In genomic region chr3:12194669-12195161, GRCh38 we compare ENCODE assay signal across 8 cellular contexts. TPM values are rescaled to one million over a fixed set of nuclear protein-coding genes. Genes with fewer than 3 reads are reported as not detected.
DNase-seq lines count a peak whose midpoint lies in the region; ATAC-seq and TF ChIP-seq lines count a peak whose summit lies in the region.

No MANE protein-coding gene starts in this region.

- POLR2A ChIA-PET in activated B cell treated with CpG ODN at 0.5 μM for 24 hours (lab: Charles Lee) = no interaction called here

- H3K36me3 Mint-ChIP-seq in Calu3 (ENCODE audit: insufficient read depth, unreplicated experiment) (no peaks in the 10 kb centered on the region), activated B cell treated with CpG ODN at 0.5 μM for 24 hours (ENCODE audit: low read depth) (no peaks in the 10 kb centered on the region), memory B cell (no peaks in the 10 kb centered on the region)

- H3K4me3 ChIP-seq in prostate gland = no peak overlapping the region
- no peak overlapping the region for H3K4me3 ChIP-seq in effector memory CD4-positive, alpha-beta T cell (ENCODE audit: insufficient read depth, low read depth, low read length, poor library complexity, severe bottlenecking)

- H3K27me3 Mint-ChIP-seq in Calu3 (ENCODE audit: unreplicated experiment) (no peaks in the 10 kb centered on the region), activated B cell treated with CpG ODN at 0.5 μM for 24 hours (peaks cover 2% of the 10 kb centered on the region), memory B cell (no peaks in the 10 kb centered on the region)

- ATAC-seq in HG03280 (IDR thresholded peaks at IDR 0.05; ENCODE audit: unreplicated experiment) = peak; percentile 70
- peak; percentile 49 for ATAC-seq in activated B cell treated with CpG ODN at 0.5 μM for 24 hours (ENCODE audit: low read depth)
- peak; percentile 63 for ATAC-seq in memory B cell (ENCODE audit: low read depth)

- DNase-seq in Calu3 = peak; percentile 83
- peak; percentile 29 for DNase-seq in GM19240 (ENCODE audit: insufficient read length, low spot score)
- DNase-seq in activated B cell treated with CpG ODN at 0.5 μM for 24 hours = no peak
- DNase-seq in memory B cell (ENCODE audit: low spot score in 2 of 2) = no peak
- DNase-seq in prostate gland (ENCODE audit: low spot score) = no peak
- no peak for DNase-seq in effector memory CD4-positive, alpha-beta T cell
- DNase-seq in occipital lobe (lab: John Stamatoyannopoulos, UW) = no peak

- H3K4me3 Mint-ChIP-seq in Calu3 (ENCODE audit: low read depth, unreplicated experiment) = no peak overlapping the region
- H3K4me3 Mint-ChIP-seq in activated B cell treated with CpG ODN at 0.5 μM for 24 hours = no peak overlapping the region
- no peak overlapping the region for H3K4me3 Mint-ChIP-seq in memory B cell

- BruUV-seq in Calu3 (replicated peaks; lab: Mats Ljungman, UMichigan) = no TSS peak

- H3K4me1 ChIP-seq in prostate gland (replicated peaks) = no peaks in the 10 kb centered on the region
- H3K4me1 ChIP-seq in effector memory CD4-positive, alpha-beta T cell (ENCODE audit: control insufficient read depth, insufficient read depth, low read length, poor library complexity, severe bottlenecking) = no peaks in the 10 kb centered on the region

- TF ChIP-seq POLR2A in prostate gland (IDR thresholded peaks at IDR 0.05) = no peak

- H3K9me3 ChIP-seq in prostate gland = no peaks in the 10 kb centered on the region
- no peaks in the 10 kb centered on the region for H3K9me3 ChIP-seq in effector memory CD4-positive, alpha-beta T cell (ENCODE audit: control insufficient read depth, low read length)

- peak; percentile 49 for TF ChIP-seq CTCF in Calu3 (IDR thresholded peaks at IDR 0.05; ENCODE audit: unreplicated experiment)
- no peak for TF ChIP-seq CTCF in activated B cell treated with CpG ODN at 0.5 μM for 24 hours (IDR thresholded peaks at IDR 0.05)
- no peak for TF ChIP-seq CTCF in prostate gland (IDR thresholded peaks at IDR 0.05)

- H3K4me1 Mint-ChIP-seq in Calu3 (ENCODE audit: low read depth, unreplicated experiment) (peaks cover 67% of the 10 kb centered on the region), activated B cell treated with CpG ODN at 0.5 μM for 24 hours (peaks cover 11% of the 10 kb centered on the region), memory B cell (peaks cover 10% of the 10 kb centered on the region)

- H3K27ac ChIP-seq in prostate gland = no peak overlapping the region
- no peak overlapping the region for H3K27ac ChIP-seq in effector memory CD4-positive, alpha-beta T cell (ENCODE audit: insufficient read depth, low read length, poor library complexity, severe bottlenecking)

- CTCF ChIA-PET in Calu3 (lab: Charles Lee) (interaction anchor here (0.7 to 1.4 kb wide), 9 partner anchors 15 to 285 kb away, joined by 3 to 5 read pairs (median 4); partner anchors contain the start of gene PPARG), activated B cell treated with CpG ODN at 0.5 μM for 24 hours (lab: Charles Lee) (interaction anchor here (1.1 to 1.9 kb wide), 4 partner anchors 17 to 285 kb away, joined by 4 to 7 read pairs (median 5); no protein-coding TSS in a partner anchor)

- H3K27ac Mint-ChIP-seq in Calu3 (ENCODE audit: unreplicated experiment) (peak overlapping the region; percentile 79), activated B cell treated with CpG ODN at 0.5 μM for 24 hours (peak overlapping the region; percentile 2), memory B cell (no peak overlapping the region)

- H3K36me3 ChIP-seq in prostate gland = no peaks in the 10 kb centered on the region
- H3K36me3 ChIP-seq in effector memory CD4-positive, alpha-beta T cell (ENCODE audit: control insufficient read depth, insufficient read depth, low read length) = no peaks in the 10 kb centered on the region

- no peaks in the 10 kb centered on the region for H3K27me3 ChIP-seq in prostate gland (replicated peaks; ENCODE audit: insufficient read depth)
- no peaks in the 10 kb centered on the region for H3K27me3 ChIP-seq in effector memory CD4-positive, alpha-beta T cell (replicated peaks; ENCODE audit: control insufficient read depth, insufficient read depth, low read length, poor library complexity, severe bottlenecking)

- WGBS in prostate gland = 85% methylated on average over 3 of the region's 3 CpGs

- H3K9me3 Mint-ChIP-seq in Calu3 (ENCODE audit: low read depth, unreplicated experiment) = peaks cover 3% of the 10 kb centered on the region
- no peaks in the 10 kb centered on the region for H3K9me3 Mint-ChIP-seq in activated B cell treated with CpG ODN at 0.5 μM for 24 hours
- no peaks in the 10 kb centered on the region for H3K9me3 Mint-ChIP-seq in memory B cell

- intact Hi-C loops in Calu3 (cut with micrococcal nuclease; ENCODE audit: unreplicated experiment) (loop anchor here (5.0 kb wide), 2 partner anchors 93 to 598 kb away; partner anchors contain the start of gene PPARG), activated B cell treated with CpG ODN at 0.5 μM for 24 hours (cut with micrococcal nuclease) (no loop called here), prostate gland (cut with DNase I) (no loop called here)

RNA-seq across cellular contexts. Expression of gene TIMP4, which starts 36.0 kb away (rescaled TPM):
- total RNA-seq in Calu3 (2022) (0.22 and 0.28 TPM in 2 replicates), activated B cell treated with CpG ODN at 0.5 μM for 24 hours (not detected in 2 replicates), prostate gland (1 to 10 TPM; 5.6 to 9.7 TPM), occipital lobe (2.5 TPM)

Comparison
In these comparisons a context has a peak if more than half of its experiments do, and no peak if none do; other contexts are left out.
1. DNase-seq: peak in Calu3 (single experiment) and GM19240 (single experiment); none in activated B cell treated with CpG ODN at 0.5 μM for 24 hours (single experiment), memory B cell (0 of 2), prostate gland (single experiment), effector memory CD4-positive, alpha-beta T cell (0 of 3) and occipital lobe (single experiment).
2. Peak in every context shown above with its lines, with median percentiles within 50 percentile points of each other: ATAC-seq.